9 cellular contexts compared by ENCODE assay signal in the genomic region with DNA sequence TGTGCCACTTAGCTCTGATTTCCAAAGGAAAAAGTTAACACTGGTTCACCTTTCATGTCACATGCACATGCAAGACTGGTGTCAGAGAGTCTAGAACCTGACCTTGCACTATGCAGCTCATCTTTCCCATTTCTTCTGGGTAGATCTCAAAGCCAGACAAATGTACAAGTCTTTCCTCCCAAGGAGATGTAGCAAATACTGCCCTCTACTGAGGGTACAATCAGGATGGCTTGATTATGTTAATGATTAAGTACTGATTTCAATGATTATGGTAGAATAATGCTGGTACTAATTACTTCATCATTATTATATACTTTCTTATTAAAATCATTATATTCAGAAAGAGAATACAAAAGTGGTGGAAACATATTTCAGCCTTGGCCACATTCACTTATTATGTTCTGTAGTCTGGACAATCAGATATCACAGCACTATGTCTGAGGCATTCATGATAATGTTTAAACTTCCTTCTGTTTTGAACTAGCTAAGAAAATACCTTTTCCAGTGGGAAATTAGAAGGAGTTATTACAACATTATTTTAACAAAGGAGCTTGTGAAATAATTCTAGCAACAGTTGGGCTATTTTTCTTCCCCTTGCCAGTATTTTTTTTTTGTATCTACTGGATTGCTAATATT.
DNase-seq lines count a peak whose midpoint lies in the region; ATAC-seq, FAIRE-seq and TF ChIP-seq lines count a peak whose summit lies in the region.
"Had no signal": no experiment of that assay in that cellular context is flagged by ENCODE, and none has a peak within 500 bp of the region (broad histone marks: within the 10 kb centered on the region; RNA-seq: fewer than 3 reads in every experiment).

No MANE protein-coding gene starts in this region.

- no peak overlapping the region for H2AFZ ChIP-seq in trophoblast cell (ENCODE audit: insufficient read depth, low read length, poor library complexity)

- H3K79me1 ChIP-seq in trophoblast cell (ENCODE audit: low read length) = no peaks in the 10 kb centered on the region

- H3K36me3 ChIP-seq in trophoblast cell (ENCODE audit: control insufficient read depth in 1 of 2, insufficient read depth in 2 of 2, low read length in 2 of 2) = peaks cover 0 to 1% of the 10 kb centered on the region in 2 experiments
- H3K36me3 ChIP-seq: neutrophil had no signal

- H4K12ac ChIP-seq in trophoblast cell (ENCODE audit: low read depth, low read length) = no peak overlapping the region

- H3K9me3 ChIP-seq in trophoblast cell (ENCODE audit: insufficient read depth, low read depth, low read length) = no peaks in the 10 kb centered on the region
- H3K9me3 ChIP-seq: neutrophil had no signal

- H3K4me1 ChIP-seq in trophoblast cell (ENCODE audit: control insufficient read depth in 1 of 2, insufficient read depth in 2 of 2, low read length in 2 of 2) = no peaks in the 10 kb centered on the region

- no peak overlapping the region for H2AK5ac ChIP-seq in trophoblast cell (ENCODE audit: low read length)

- no peaks in the 10 kb centered on the region for H3K9me3 Mint-ChIP-seq in HFFc6

- H3K27me3 ChIP-seq in trophoblast cell (ENCODE audit: insufficient read depth, low read length) = no peaks in the 10 kb centered on the region
- H3K27me3 ChIP-seq: neutrophil had no signal

- TF ChIP-seq CTCF in HFFc6 (IDR thresholded peaks at IDR 0.05) = peak; percentile 82

- DNase-seq in D341Med (ENCODE audit: low spot score) (peak; percentile 46), HFFc6 (peak; percentile 15), RCC 7860 (ENCODE audit: low spot score) (peak; percentile 28), trophoblast cell (peak; percentile 2 to 60), DMS79 (lab: John Stamatoyannopoulos, UW) (no peak)

- H3K27me3 Mint-ChIP-seq in HFFc6 (ENCODE audit: insufficient read depth) = no peaks in the 10 kb centered on the region; the same call in 1 of the 2 replicates

- H2BK5ac ChIP-seq in trophoblast cell (ENCODE audit: low read depth, low read length, poor library complexity) = no peak overlapping the region

- no peak overlapping the region for H3K4me2 ChIP-seq in trophoblast cell (ENCODE audit: low read length)

- H3K4ac ChIP-seq in trophoblast cell (ENCODE audit: low read depth, low read length) = no peak overlapping the region

- no peaks in the 10 kb centered on the region for H3K79me2 ChIP-seq in trophoblast cell (ENCODE audit: control insufficient read depth, insufficient read depth, low read length, poor library complexity)

- H2BK120ac ChIP-seq in trophoblast cell (ENCODE audit: insufficient read depth, low read length, poor library complexity) = no peak overlapping the region

- no peaks in the 10 kb centered on the region for H3K36me3 Mint-ChIP-seq in HFFc6 (ENCODE audit: low read depth)

- H4K8ac ChIP-seq in trophoblast cell (ENCODE audit: low read depth, low read length) = no peak overlapping the region

- H3K23ac ChIP-seq in trophoblast cell (ENCODE audit: low read length) = no peak overlapping the region

- peak; percentile 41 for FAIRE-seq in RCC 7860 (lab: Jason Lieb, UNC)

- no peak overlapping the region for H3K9ac ChIP-seq in trophoblast cell (ENCODE audit: low read length)

- H4K91ac ChIP-seq in trophoblast cell (ENCODE audit: low read depth, low read length) = no peak overlapping the region

- no peak overlapping the region for H2BK12ac ChIP-seq in trophoblast cell (ENCODE audit: low read length)

- H3K4me1 Mint-ChIP-seq in HFFc6 (ENCODE audit: low read depth) = no peaks in the 10 kb centered on the region

- H3K4me3 ChIP-seq in trophoblast cell (ENCODE audit: low read depth, low read length) = no peak overlapping the region

- H3K14ac ChIP-seq in trophoblast cell (ENCODE audit: low read length) = no peak overlapping the region

- no peak overlapping the region for H3K4me3 Mint-ChIP-seq in HFFc6

- no peak overlapping the region for H3K27ac Mint-ChIP-seq in HFFc6

- H3K27ac ChIP-seq in trophoblast cell (ENCODE audit: low read depth, low read length) = no peak overlapping the region
- H3K27ac ChIP-seq: neutrophil had no signal

- ATAC-seq in esophagus mucosa = peak; percentile 45
- ATAC-seq in HG03135 (IDR thresholded peaks at IDR 0.05; ENCODE audit: unreplicated experiment) = no peak
- no peak for ATAC-seq in GM21515 (IDR thresholded peaks at IDR 0.05; ENCODE audit: unreplicated experiment)

- H3K18ac ChIP-seq in trophoblast cell (ENCODE audit: low read length) = no peak overlapping the region
